ENCODE assay signal across 12 cellular contexts in genomic region chr5:9431496-9432258, GRCh38.
DNase-seq lines count a peak whose midpoint lies in the region; ATAC-seq and TF ChIP-seq lines count a peak whose summit lies in the region.
"Had no signal": no experiment of that assay in that cellular context is flagged by ENCODE, and none has a peak within 500 bp of the region (broad histone marks: within the 10 kb centered on the region; RNA-seq: fewer than 3 reads in every experiment).

No MANE protein-coding gene starts in this region.

- H3K36me3 ChIP-seq in skeletal muscle tissue (ENCODE audit: control insufficient read depth in 3 of 3, insufficient read depth in 3 of 3, low read length in 3 of 3) (no peaks in the 10 kb centered on the region), adrenal gland (replicated peaks in 1 of 2) (no peaks in the 10 kb centered on the region), upper lobe of right lung (no peaks in the 10 kb centered on the region)

- TF ChIP-seq CTCF in adrenal gland (IDR thresholded peaks at IDR 0.05) = no peak
- no peak for TF ChIP-seq CTCF in upper lobe of right lung (IDR thresholded peaks at IDR 0.05)

- peak; percentile 56 for ATAC-seq in HG03025 (IDR thresholded peaks at IDR 0.05; ENCODE audit: low FRiP score, unreplicated experiment)
- ATAC-seq in left ventricle myocardium superior = peak; percentile 74
- ATAC-seq in upper lobe of right lung = no peak
- ATAC-seq: activated CD8-positive, alpha-beta T cell treated with anti-CD3 and anti-CD28 coated beads, Interleukin-2, amount 10 ng/mL, durations not matched to agents 7 days and 5 days had no signal

- H3K9me3 ChIP-seq in skeletal muscle tissue (ENCODE audit: control insufficient read depth in 3 of 3, low read length in 3 of 3) = no peaks in the 10 kb centered on the region
- H3K9me3 ChIP-seq in adrenal gland (replicated peaks in 1 of 3) = no peaks in the 10 kb centered on the region
- no peaks in the 10 kb centered on the region for H3K9me3 ChIP-seq in upper lobe of right lung

- DNase-seq in amniotic epithelial cell (ENCODE audit: low read depth) (peak; percentile 45), left ventricle myocardium superior (no peak), adrenal gland (no peak), upper lobe of right lung (no peak), posterior vena cava (ENCODE audit: low spot score) (no peak)
- no peak for DNase-seq in activated effector memory CD4-positive, alpha-beta T cell treated with Interleukin-2 at 50 U/mL for 16 hours
- DNase-seq: activated CD8-positive, alpha-beta T cell treated with anti-CD3 and anti-CD28 coated beads, Interleukin-2, amount 10 ng/mL, durations not matched to agents 7 days and 5 days; NCI-H1092 treated with DMSO at 0.1 percent for 48 hours; NCI-H774 had no signal

- 32 to 41% (median 39%) methylated on average over 9 of the region's 9 CpGs for WGBS in adrenal gland, 4 donors

- no peaks in the 10 kb centered on the region for H3K27me3 ChIP-seq in skeletal muscle tissue (ENCODE audit: control insufficient read depth in 3 of 3, insufficient read depth in 3 of 3, low read length in 3 of 3)
- H3K27me3 ChIP-seq in adrenal gland = no peaks in the 10 kb centered on the region
- no peaks in the 10 kb centered on the region for H3K27me3 ChIP-seq in upper lobe of right lung

- H3K4me3 ChIP-seq in skeletal muscle tissue (ENCODE audit: low read length in 3 of 3) = no peak overlapping the region
- H3K4me3 ChIP-seq in adrenal gland = no peak overlapping the region
- H3K4me3 ChIP-seq in upper lobe of right lung = no peak overlapping the region

- H3K27ac ChIP-seq in skeletal muscle tissue (ENCODE audit: low read depth, low read length) (peak overlapping the region; percentile 14), adrenal gland (peak overlapping the region in 2 of 5 donors; percentile 23 to 27), upper lobe of right lung (no peak overlapping the region)
- H3K27ac ChIP-seq: epithelial cell of prostate had no signal

- H3K4me1 ChIP-seq in skeletal muscle tissue (ENCODE audit: control insufficient read depth in 3 of 3, insufficient read depth in 3 of 3, low read length in 3 of 3) = no peaks in the 10 kb centered on the region
- H3K4me1 ChIP-seq in adrenal gland (replicated peaks in 1 of 2) = peaks cover 6 to 16% of the 10 kb centered on the region in 2 donors
- H3K4me1 ChIP-seq in upper lobe of right lung = peaks cover 5% of the 10 kb centered on the region

- intact Hi-C loops in left ventricle myocardium superior (cut with micrococcal nuclease) (no loop called here), adrenal gland (cut with DNase I) (no loop called here), upper lobe of right lung (cut with DNase I) (no loop called here), posterior vena cava (cut with DNase I) (no loop called here)

- no peak for TF ChIP-seq POLR2A in adrenal gland (IDR thresholded peaks at IDR 0.05)

- no peak overlapping the region for H3K9ac ChIP-seq in skeletal muscle tissue (ENCODE audit: low read depth in 1 of 3, low read length in 3 of 3)
